Comparison of ENCODE assay signal across 1 cellular context in the genomic region with DNA sequence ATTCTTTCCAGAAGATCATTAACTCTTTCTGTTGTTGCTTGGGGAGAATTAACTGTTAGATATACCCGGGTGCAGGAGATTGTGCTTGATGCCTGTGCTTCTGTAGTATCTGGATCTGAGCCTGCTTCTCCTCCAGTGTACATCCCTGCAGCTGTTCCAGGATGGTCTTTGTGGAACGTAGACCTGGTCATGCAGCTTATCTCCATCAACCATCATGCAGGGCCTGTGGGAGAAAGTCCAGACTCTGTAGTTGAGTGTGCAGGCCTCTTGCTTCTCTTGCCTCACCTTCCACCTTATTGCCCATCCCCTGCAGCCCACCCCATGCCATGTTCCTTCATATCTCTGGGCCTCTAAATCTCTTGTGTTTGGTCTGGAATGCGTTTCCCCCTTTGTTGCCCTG.
TF ChIP-seq lines count a peak whose summit lies in the region.

No MANE protein-coding gene starts in this region.

TF ChIP-seq in IMR-90, 13 proteins besides CTCF, POLR2A, EP300 and RAD21 (continued from another document):
- no peak for TF ChIP-seq USF2 (IDR thresholded peaks at IDR 0.05; ENCODE audit: low read depth, low read length)
- TF ChIP-seq FOS (IDR thresholded peaks at IDR 0.05; ENCODE audit: low read depth, low read length) = no peak
- no peak for TF ChIP-seq CHD1 (IDR thresholded peaks at IDR 0.05; ENCODE audit: low read depth, low read length)
- no peak for TF ChIP-seq NFE2L2 (IDR thresholded peaks at IDR 0.05; ENCODE audit: low read depth, low read length)
- TF ChIP-seq BHLHE40 (IDR thresholded peaks at IDR 0.05; ENCODE audit: low read depth, low read length) = no peak
- TF ChIP-seq RCOR1 (IDR thresholded peaks at IDR 0.05; ENCODE audit: insufficient replicate concordance, low read length) = no peak
- TF ChIP-seq CEBPB (IDR thresholded peaks at IDR 0.05; ENCODE audit: low read depth, low read length) = no peak
